ENCODE assay signal across 19 cellular contexts in genomic region chr15:72923304-72923703, GRCh38.
DNase-seq lines count a peak whose midpoint lies in the region; ATAC-seq and TF ChIP-seq lines count a peak whose summit lies in the region.
"Had no signal": no experiment of that assay in that cellular context is flagged by ENCODE, and none has a peak within 500 bp of the region (broad histone marks: within the 10 kb centered on the region; RNA-seq: fewer than 3 reads in every experiment).

No MANE protein-coding gene starts in this region.

- in situ Hi-C loops in brain microvascular endothelial cell (cut with HindIII; ENCODE audit: low pct_ligation_motif_present, low sequenced_read_pairs), result no loop called here

- H3K36me3 ChIP-seq in brain microvascular endothelial cell (replicated peaks), result no peaks in the 10 kb centered on the region
- H3K36me3 ChIP-seq: BE2C had no signal

- no peak overlapping the region for H3K4me3 ChIP-seq in brain microvascular endothelial cell (ENCODE audit: low read depth, low read length)
- H3K4me3 ChIP-seq: GM12878 had no signal

- peak; percentile 23 for TF ChIP-seq CTCF in brain microvascular endothelial cell (IDR thresholded peaks at IDR 0.05; ENCODE audit: low read depth, low read length, missing control alignments)

- ATAC-seq in HG02840 (IDR thresholded peaks at IDR 0.05; ENCODE audit: low FRiP score, unreplicated experiment), result no peak
- ATAC-seq: GM12878 had no signal

- H3K27me3 ChIP-seq in brain microvascular endothelial cell (replicated peaks), result no peaks in the 10 kb centered on the region

- H3K27ac ChIP-seq in brain microvascular endothelial cell, result no peak overlapping the region

- peak; percentile 21 for DNase-seq in Daoy (ENCODE audit: low read depth)
- peak; percentile 10 for DNase-seq in HT-29 (ENCODE audit: low spot score)
- no peak for DNase-seq in brain microvascular endothelial cell
- DNase-seq in kidney tubule cell (ENCODE audit: low spot score), result peak; percentile 44
- DNase-seq in activated CD4-positive, alpha-beta T cell treated with anti-CD3 and anti-CD28 coated beads for 4 hours, result no peak
- no peak for DNase-seq in NCI-H774 (lab: John Stamatoyannopoulos, UW)
- DNase-seq: BE2C; CD4-positive, alpha-beta memory T cell; HFFc6; KG1; NCI-H1092; NCI-H1694; NCI-H2107; NCI-H345; NCI-H526 treated with DMSO at 0.1 percent for 48 hours; Right ventricle myocardium superior; SK-N-SH had no signal

Comparison
In these comparisons a context has a peak if more than half of its experiments do, and no peak if none do; other contexts are left out.
1. DNase-seq: peak in Daoy (single experiment), HT-29 (single experiment) and kidney tubule cell (single experiment); none in brain microvascular endothelial cell (single experiment), activated CD4-positive, alpha-beta T cell treated with anti-CD3 and anti-CD28 coated beads for 4 hours (0 of 2) and NCI-H774 (single experiment).